In genomic region chr19:7115721-7116120, GRCh38 we compare ENCODE assay signal across 20 cellular contexts. TPM values are rescaled to one million over a fixed set of nuclear protein-coding genes. Genes with fewer than 3 reads are reported as not detected.
A peak's percentile ranks its signal among the peaks of the same experiment; 100 is the strongest.
DNase-seq lines count a peak whose midpoint lies in the region; ATAC-seq, FAIRE-seq and TF ChIP-seq lines count a peak whose summit lies in the region.
"Had no signal": no experiment of that assay in that cellular context is flagged by ENCODE, and none has a peak within 500 bp of the region (broad histone marks: within the 10 kb centered on the region; RNA-seq: fewer than 3 reads in every experiment).

No MANE protein-coding gene starts in this region.

- ATAC-seq in gastroesophageal sphincter: no peak
- no peak for ATAC-seq in HG02623 (IDR thresholded peaks at IDR 0.05; ENCODE audit: unreplicated experiment)
- ATAC-seq: Panc1 had no signal

- H3K9me3 ChIP-seq in gastroesophageal sphincter: no peaks in the 10 kb centered on the region
- H3K9me3 ChIP-seq: Caco-2 had no signal

- TF ChIP-seq CTCF in dorsolateral prefrontal cortex (IDR thresholded peaks at IDR 0.05 in 54 of 56, conservative IDR thresholded peaks at IDR 0.05 in 2 of 56; ENCODE audit: low read depth in 1 of 56, partially characterized antibody in 56 of 56) (peak in 4 of 56 donors; percentile 10 to 30 (median 16)), gastroesophageal sphincter (IDR thresholded peaks at IDR 0.05) (no peak), chondrocyte (IDR thresholded peaks at IDR 0.05) (no peak)

- no peak overlapping the region for H3K4me3 Mint-ChIP-seq in chondrocyte (ENCODE audit: unreplicated experiment)

- H3K27me3 Mint-ChIP-seq in chondrocyte (ENCODE audit: low read depth): no peaks in the 10 kb centered on the region

- intact Hi-C loops in dorsolateral prefrontal cortex (cut with DNase I): no loop called here

- in situ Hi-C loops in SK-MEL-5 (cut with HindIII; ENCODE audit: low pct_unique_long_range_greater_than_20kb, low sequenced_read_pairs): no loop called here

- DNase-seq in SK-MEL-5 (ENCODE audit: low read depth, low spot score) (peak; percentile 19), dorsolateral prefrontal cortex (peak; percentile 20 to 89 (median 78)), medulla oblongata (ENCODE audit: extremely low spot score) (peak; percentile 95), substantia nigra (lab: John Stamatoyannopoulos, UW) (peak in 47 of 49 donors; percentile 7 to 89 (median 57)), chondrocyte (ENCODE audit: low spot score) (no peak), H54 (ENCODE audit: insufficient read length, low spot score) (no peak)
- DNase-seq: Caco-2, DMS153, H7, IMR-90, Karpas-422, MG63, NCI-H1092 treated with DMSO at 0.1 percent for 48 hours, NCI-H2081 treated with DMSO at 0.1 percent for 48 hours, NCI-H510A treated with DMSO at 0.1 percent for 48 hours had no signal

- no peaks in the 10 kb centered on the region for H3K4me1 Mint-ChIP-seq in chondrocyte (ENCODE audit: low read depth)

- H3K27ac ChIP-seq in dorsolateral prefrontal cortex (peak overlapping the region in 51 of 59 donors; percentile 8 to 89 (median 69)), substantia nigra (ENCODE audit: low read depth, low read length, poor library complexity, severe bottlenecking) (peak overlapping the region; percentile 64), gastroesophageal sphincter (no peak overlapping the region)

- peaks cover 25% of the 10 kb centered on the region for H3K36me3 Mint-ChIP-seq in chondrocyte (ENCODE audit: low read depth)

- H3K4me1 ChIP-seq in gastroesophageal sphincter: no peaks in the 10 kb centered on the region
- H3K4me1 ChIP-seq: Caco-2 had no signal

- no peak overlapping the region for H3K27ac Mint-ChIP-seq in chondrocyte (ENCODE audit: unreplicated experiment)

- H3K4me3 ChIP-seq in dorsolateral prefrontal cortex: peak overlapping the region in 2 of 59 donors; percentile 1 to 27
- H3K4me3 ChIP-seq in gastroesophageal sphincter: no peak overlapping the region
- H3K4me3 ChIP-seq: MG63 had no signal

- peaks cover 0 to 59% of the 10 kb centered on the region in 2 donors for H3K36me3 ChIP-seq in gastroesophageal sphincter
- H3K36me3 ChIP-seq: MG63 had no signal

- H3K9me3 Mint-ChIP-seq in chondrocyte (ENCODE audit: low read depth): peaks cover 7% of the 10 kb centered on the region

- 68 to 80% methylated on average over 1 to 5 of the region's 6 CpGs for WGBS in gastroesophageal sphincter (ENCODE audit: low coverage in 1 of 2), 2 donors

- no peak for TF ChIP-seq POLR2A in gastroesophageal sphincter (IDR thresholded peaks at IDR 0.05)
- TF ChIP-seq POLR2A in H54 (IDR thresholded peaks at IDR 0.05; ENCODE audit: low read depth, low read length): no peak

- H3K27me3 ChIP-seq in dorsolateral prefrontal cortex: no peaks in the 10 kb centered on the region
- H3K27me3 ChIP-seq in gastroesophageal sphincter: no peaks in the 10 kb centered on the region

- FAIRE-seq in H54 (lab: Jason Lieb, UNC): no peak
- FAIRE-seq: GM19239 had no signal

- TF ChIP-seq EP300 in gastroesophageal sphincter (IDR thresholded peaks at IDR 0.05): no peak

RNA-seq across cellular contexts. Expression of gene ZNF557, which starts 46.2 kb away (rescaled TPM):
- total RNA-seq in SK-MEL-5 (2014; rRNA removed; shearing (Covaris generic)): 11.4 and 13.6 TPM in 2 replicates
- polyA plus RNA-seq in SK-MEL-5 (2015; cell fraction: cytosol; rRNA removed): 3.6 and 4.0 TPM in 2 replicates
- 6.8 and 7.7 TPM in 2 replicates for polyA plus RNA-seq in SK-MEL-5 (2015; cell fraction: nucleus; rRNA removed)
- total RNA-seq in dorsolateral prefrontal cortex: 10 to 100 TPM in 97 of 120 experiments, 1 to 10 TPM in 23; 7.8 to 14.6 (median 11.5) TPM
- total RNA-seq in gastroesophageal sphincter: 10 to 100 TPM in 1 of 4 donors, 1 to 10 TPM in 3; 7.9 to 12.0 (median 8.8) TPM
- 8.1 to 11.6 TPM (median 8.2 TPM) in 3 replicates for total RNA-seq in chondrocyte

RNA-seq across cellular contexts. Expression of gene MBD3L3, which starts 57.2 kb away (rescaled TPM):
- not detected in 2 replicates for total RNA-seq in SK-MEL-5 (2014; rRNA removed; shearing (Covaris generic))
- polyA plus RNA-seq in SK-MEL-5 (2015; cell fraction: cytosol; rRNA removed): not detected in 2 replicates
- polyA plus RNA-seq in SK-MEL-5 (2015; cell fraction: nucleus; rRNA removed): not detected in 2 replicates
- total RNA-seq in dorsolateral prefrontal cortex: not detected
- total RNA-seq in gastroesophageal sphincter: not detected
- total RNA-seq in chondrocyte: not detected in 3 replicates
- total RNA-seq: Caco-2, H7, HT-29, IMR-90 had no signal
- polyA plus RNA-seq: IMR-90 had no signal

Comparison
In these comparisons a context has a peak if more than half of its experiments do, and no peak if none do; other contexts are left out.
1. DNase-seq: peak in SK-MEL-5 (single experiment), dorsolateral prefrontal cortex (10 of 10), medulla oblongata (single experiment) and substantia nigra (47 of 49); none in chondrocyte (single experiment) and H54 (single experiment).
2. H3K27ac ChIP-seq: peak in dorsolateral prefrontal cortex (51 of 59) and substantia nigra (single experiment); none in gastroesophageal sphincter (0 of 4).